13 cellular contexts compared by ENCODE assay signal in genomic region chr18:49274188-49274714, GRCh38.
DNase-seq lines count a peak whose midpoint lies in the region; ATAC-seq and TF ChIP-seq lines count a peak whose summit lies in the region.
"Had no signal": no experiment of that assay in that cellular context is flagged by ENCODE, and none has a peak within 500 bp of the region (broad histone marks: within the 10 kb centered on the region; RNA-seq: fewer than 3 reads in every experiment).

No MANE protein-coding gene starts in this region.

- H3K9me3 ChIP-seq in A673 (ENCODE audit: low read depth, low read length, poor library complexity, severe bottlenecking), result no peaks in the 10 kb centered on the region
- H3K9me3 ChIP-seq in PC-3 (ENCODE audit: low read length), result no peaks in the 10 kb centered on the region

- no peak overlapping the region for H2AFZ ChIP-seq in PC-3 (ENCODE audit: low read length)

- H4K20me1 ChIP-seq in PC-3 (ENCODE audit: low read length), result no peaks in the 10 kb centered on the region

- intact Hi-C loops in A673 (cut with micrococcal nuclease; ENCODE audit: unreplicated experiment) (no loop called here), PC-3 (cut with micrococcal nuclease) (loop anchor here (5.0 kb wide), 1 partner anchor 143 kb away; no protein-coding TSS in a partner anchor)

- DNase-seq in A673 (ENCODE audit: low spot score), result peak; percentile 42
- peak; percentile 9 for DNase-seq in H4 (ENCODE audit: low spot score)
- no peak for DNase-seq in PC-3
- DNase-seq in erythroblast (lab: John Stamatoyannopoulos, UW), result peak; percentile 15 to 60
- DNase-seq in activated naive CD4-positive, alpha-beta T cell treated with anti-CD3 and anti-CD28 coated beads, Interleukin-2, amount 50 U/mL, for 16 hours, result no peak
- DNase-seq: activated CD8-positive, alpha-beta memory T cell treated with anti-CD3 and anti-CD28 coated beads, Interleukin-2, amount 10 ng/mL, durations not matched to agents 7 days and 5 days; brain microvascular endothelial cell; effector memory CD4-positive, alpha-beta T cell; NCI-H1092 treated with DMSO at 0.1 percent for 48 hours; NCI-H526 had no signal

- no peaks in the 10 kb centered on the region for H3K9me2 ChIP-seq in PC-3 (replicated peaks; ENCODE audit: low read length)

- no peaks in the 10 kb centered on the region for H3K36me3 ChIP-seq in A673 (ENCODE audit: insufficient read depth, low read length, poor library complexity, severe bottlenecking)
- no peaks in the 10 kb centered on the region for H3K36me3 ChIP-seq in PC-3 (ENCODE audit: low read depth, low read length)
- H3K36me3 ChIP-seq: brain microvascular endothelial cell had no signal

- H3K4me1 ChIP-seq in A673 (ENCODE audit: insufficient read depth, low read length, poor library complexity, severe bottlenecking) (peaks cover 10% of the 10 kb centered on the region), PC-3 (ENCODE audit: insufficient read depth, low read length) (peaks cover 11% of the 10 kb centered on the region)

- POLR2A ChIA-PET in A673 (lab: Charles Lee; ENCODE audit: low non-redundant PET) (no interaction called here), PC-3 (lab: Charles Lee; ENCODE audit: unreplicated experiment) (no interaction called here)

- TF ChIP-seq POLR2A in erythroblast (IDR thresholded peaks at IDR 0.05; ENCODE audit: low read length), result no peak

- no peak overlapping the region for H3K4me2 ChIP-seq in PC-3 (ENCODE audit: low read length)

- BruUV-seq in A673 (replicated peaks; lab: Mats Ljungman, UMichigan), result no TSS peak
- BruUV-seq in PC-3 (replicated peaks; lab: Mats Ljungman, UMichigan), result no TSS peak

- H3K27ac ChIP-seq in A673 (ENCODE audit: low read depth, low read length, poor library complexity, severe bottlenecking) (peak overlapping the region; percentile 72), PC-3 (ENCODE audit: low read length) (no peak overlapping the region)
- H3K27ac ChIP-seq: brain microvascular endothelial cell had no signal

- no peaks in the 10 kb centered on the region for H3K79me2 ChIP-seq in PC-3 (ENCODE audit: low read length)

- TF ChIP-seq CTCF in A673 (conservative IDR thresholded peaks at IDR 0.05; ENCODE audit: low read depth, low read length), result no peak
- TF ChIP-seq CTCF in PC-3 (conservative IDR thresholded peaks at IDR 0.05; ENCODE audit: low read depth, low read length), result no peak

- H3F3A ChIP-seq in PC-3 (ENCODE audit: low read length, unreplicated experiment), result no peaks in the 10 kb centered on the region

- CTCF ChIA-PET in A673 (lab: Charles Lee), result no interaction called here
- CTCF ChIA-PET in PC-3 (lab: Charles Lee), result no interaction called here

- no peak overlapping the region for H3K9ac ChIP-seq in PC-3 (ENCODE audit: low read length)

- H3K4me3 ChIP-seq in A673 (ENCODE audit: low read depth, low read length, poor library complexity, severe bottlenecking) (no peak overlapping the region), PC-3 (ENCODE audit: low read length) (no peak overlapping the region)

- ATAC-seq in PC-3 (peak; percentile 49; the same call in 1 of the 2 replicates), GM21786 (IDR thresholded peaks at IDR 0.05; ENCODE audit: unreplicated experiment) (no peak), HG03520 (IDR thresholded peaks at IDR 0.05; ENCODE audit: unreplicated experiment) (no peak), GM19467 (IDR thresholded peaks at IDR 0.05; ENCODE audit: unreplicated experiment) (no peak)
- ATAC-seq: activated CD8-positive, alpha-beta memory T cell treated with anti-CD3 and anti-CD28 coated beads, Interleukin-2, amount 10 ng/mL, durations not matched to agents 7 days and 5 days had no signal

- H3K27me3 ChIP-seq in A673 (replicated peaks; ENCODE audit: insufficient read depth, low read depth, low read length, poor library complexity) (no peaks in the 10 kb centered on the region), PC-3 (ENCODE audit: low read length) (no peaks in the 10 kb centered on the region)
- H3K27me3 ChIP-seq: brain microvascular endothelial cell had no signal

Comparison
In these comparisons a context has a peak if more than half of its experiments do, and no peak if none do; other contexts are left out.
1. DNase-seq: peak in A673 (single experiment), H4 (single experiment) and erythroblast (2 of 2); none in PC-3 (single experiment) and activated naive CD4-positive, alpha-beta T cell treated with anti-CD3 and anti-CD28 coated beads, Interleukin-2, amount 50 U/mL, for 16 hours (single experiment).